Comparison of ENCODE assay signal across 15 cellular contexts in the genomic region with DNA sequence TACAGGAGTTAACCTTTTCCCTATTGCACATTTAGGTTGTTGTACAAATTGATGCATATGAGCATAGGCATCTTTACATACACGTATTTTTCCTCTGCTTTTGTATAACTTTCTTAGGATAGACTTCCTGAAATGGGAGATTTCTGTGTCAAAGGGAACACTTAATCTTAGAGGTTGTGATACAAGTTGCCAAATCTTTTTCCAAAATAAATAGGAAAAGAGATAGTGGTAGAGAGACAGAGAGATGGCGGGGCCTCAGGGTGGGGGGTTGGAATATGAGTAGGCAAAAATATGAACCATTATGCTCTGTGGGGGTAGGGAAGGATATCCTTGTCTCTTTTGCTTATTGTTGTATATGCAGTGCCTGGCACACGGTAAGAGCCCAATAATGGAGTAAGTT.
"Had no signal": no experiment of that assay in that cellular context is flagged by ENCODE, and none has a peak within 500 bp of the region (broad histone marks: within the 10 kb centered on the region; RNA-seq: fewer than 3 reads in every experiment).

No MANE protein-coding gene starts in this region.

- H3K4me3 ChIP-seq: coronary artery, right lobe of liver had no signal

- H3K9me3 ChIP-seq: right lobe of liver had no signal

- H3K4me3 Mint-ChIP-seq: activated CD8-positive, alpha-beta T cell treated with anti-CD3 and anti-CD28 coated beads for 36 hours; activated T-helper 1 cell treated with anti-CD3 and anti-CD28 coated beads, Interleukin-12 subunit alpha, Interleukin-12 subunit beta, Interleukin-2, Interleukin-4 antibody, amounts not matched to agents 30 ng/mL and 10 ng/mL and 1 ng/mL, durations not matched to agents 14 hours and 24 hours and 36 hours; naive thymus-derived CD8-positive, alpha-beta T cell; stimulated activated naive B cell treated with anti-CD40 and anti-IgM and Interleukin-4, amounts not matched to agents 10 μg/mL and 1 μg/mL and 100 μg/mL, for 72 hours had no signal

- H3K36me3 ChIP-seq: right lobe of liver, WERI-Rb-1 had no signal

- H3K27ac ChIP-seq: right lobe of liver had no signal

- H3K27ac Mint-ChIP-seq: activated CD8-positive, alpha-beta T cell treated with anti-CD3 and anti-CD28 coated beads for 36 hours; activated T-helper 1 cell treated with anti-CD3 and anti-CD28 coated beads, Interleukin-12 subunit alpha, Interleukin-12 subunit beta, Interleukin-2, Interleukin-4 antibody, amounts not matched to agents 30 ng/mL and 10 ng/mL and 1 ng/mL, durations not matched to agents 14 hours and 24 hours and 36 hours; naive thymus-derived CD8-positive, alpha-beta T cell; stimulated activated naive B cell treated with anti-CD40 and anti-IgM and Interleukin-4, amounts not matched to agents 10 μg/mL and 1 μg/mL and 100 μg/mL, for 72 hours had no signal

- H3K9me3 Mint-ChIP-seq: activated CD8-positive, alpha-beta T cell treated with anti-CD3 and anti-CD28 coated beads for 36 hours; activated T-helper 1 cell treated with anti-CD3 and anti-CD28 coated beads, Interleukin-12 subunit alpha, Interleukin-12 subunit beta, Interleukin-2, Interleukin-4 antibody, amounts not matched to agents 30 ng/mL and 10 ng/mL and 1 ng/mL, durations not matched to agents 14 hours and 24 hours and 36 hours; naive thymus-derived CD8-positive, alpha-beta T cell; stimulated activated naive B cell treated with anti-CD40 and anti-IgM and Interleukin-4, amounts not matched to agents 10 μg/mL and 1 μg/mL and 100 μg/mL, for 72 hours had no signal

- DNase-seq: activated CD4-positive, alpha-beta T cell treated with anti-CD3 and anti-CD28 coated beads for 4 hours; activated CD8-positive, alpha-beta T cell treated with anti-CD3 and anti-CD28 coated beads for 36 hours; activated naive CD4-positive, alpha-beta T cell; aorta; effector CD8-positive, alpha-beta T cell; naive thymus-derived CD8-positive, alpha-beta T cell; nucleus accumbens; right lobe of liver; stimulated activated CD4-positive, alpha-beta T cell treated with anti-CD3 and anti-CD28 coated beads, Interleukin-2, amount 100 ng/mL, for 24 hours; stimulated activated naive B cell treated with anti-CD40 and anti-IgM and Interleukin-4, amounts not matched to agents 10 μg/mL and 1 μg/mL and 100 μg/mL, for 72 hours; substantia nigra; T1000; WERI-Rb-1 had no signal

- H3K27me3 ChIP-seq: right lobe of liver had no signal

- H3K36me3 Mint-ChIP-seq: naive thymus-derived CD8-positive, alpha-beta T cell; stimulated activated naive B cell treated with anti-CD40 and anti-IgM and Interleukin-4, amounts not matched to agents 10 μg/mL and 1 μg/mL and 100 μg/mL, for 72 hours had no signal

- H3K4me1 ChIP-seq: right lobe of liver had no signal

- ATAC-seq: activated CD8-positive, alpha-beta T cell treated with anti-CD3 and anti-CD28 coated beads for 36 hours; naive thymus-derived CD8-positive, alpha-beta T cell; stimulated activated naive B cell treated with anti-CD40 and anti-IgM and Interleukin-4, amounts not matched to agents 10 μg/mL and 1 μg/mL and 100 μg/mL, for 72 hours had no signal
